8 cellular contexts compared by ENCODE assay signal in the genomic region with DNA sequence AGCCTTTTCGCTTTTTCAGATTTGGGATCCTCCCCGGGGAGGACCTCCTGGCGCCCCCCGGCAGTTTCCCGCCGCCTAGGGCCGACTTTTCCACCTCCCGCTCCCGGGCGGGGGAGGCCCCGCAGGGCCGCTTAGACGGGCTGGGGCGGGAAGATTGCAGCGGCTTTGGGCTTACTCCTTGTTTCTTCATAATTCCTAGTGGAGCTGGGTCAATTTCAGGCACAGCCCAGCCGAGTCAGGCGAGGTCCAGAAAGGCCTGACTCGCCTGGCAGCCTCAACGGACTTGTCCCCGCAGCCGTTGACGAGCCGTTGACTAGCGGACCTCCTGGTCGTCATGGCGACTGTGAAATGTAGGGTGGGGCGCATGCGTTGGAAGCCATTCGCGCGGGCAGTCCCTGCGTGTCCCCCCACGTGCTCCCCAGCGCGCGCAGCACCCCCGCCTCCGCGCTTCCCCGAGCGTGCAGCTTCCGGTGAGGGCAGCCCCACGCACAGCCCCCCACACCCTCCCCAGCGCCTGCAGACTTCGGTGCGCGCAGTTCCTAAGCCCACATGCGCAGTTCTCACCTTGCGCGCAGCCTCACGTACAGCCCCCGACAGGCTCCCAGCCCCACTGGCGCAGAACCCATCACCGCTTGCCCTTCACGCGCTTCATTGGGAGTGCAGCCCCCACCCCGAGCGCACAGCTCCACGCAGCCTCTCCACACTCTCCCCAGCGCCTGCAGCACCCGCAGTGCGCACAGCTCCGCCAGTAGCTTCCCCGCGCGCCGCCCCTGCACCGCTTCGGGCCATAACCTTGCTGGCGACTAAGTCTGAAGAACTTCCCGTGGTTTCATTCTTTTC. TPM values are rescaled to one million over a fixed set of nuclear protein-coding genes. Genes with fewer than 3 reads are reported as not detected.
A peak's percentile ranks its signal among the peaks of the same experiment; 100 is the strongest.
DNase-seq lines count a peak whose midpoint lies in the region; ATAC-seq and TF ChIP-seq lines count a peak whose summit lies in the region.
"Not testable (repeated sequence)": the region's sequence is repeated elsewhere in the genome, so short reads cannot be mapped to it uniquely, and the experiment has no call there.

No MANE protein-coding gene starts in this region.

- H3K9me3 Mint-ChIP-seq in CD4-positive, alpha-beta memory T cell = not testable (repeated sequence)

- peak overlapping the region; percentile 95 to 99 (median 98) for H3K4me3 Mint-ChIP-seq in CD4-positive, alpha-beta memory T cell

- H3K4me1 Mint-ChIP-seq in CD4-positive, alpha-beta memory T cell = peaks cover 11 to 31% (median 18%) of the 10 kb centered on the region in 4 donors

- H3K4me1 ChIP-seq in CD4-positive, alpha-beta memory T cell (ENCODE audit: insufficient read depth, low read length); duodenal mucosa (ENCODE audit: control insufficient read depth in 1 of 2, insufficient read depth in 2 of 2, low read length in 2 of 2); lung (ENCODE audit: control insufficient read depth in 2 of 2, insufficient read depth in 2 of 2, low read length in 2 of 2): not testable (repeated sequence)

- DNase-seq in CD4-positive, alpha-beta memory T cell = peak; percentile 91 to 96 (median 93)
- peak; percentile 52 for DNase-seq in GM20000 (ENCODE audit: low spot score)
- DNase-seq in NCI-H82 (lab: John Stamatoyannopoulos, UW) = peak; percentile 75
- peak; percentile 82 to 83 for DNase-seq in activated CD8-positive, alpha-beta memory T cell treated with anti-CD3 and anti-CD28 coated beads for 1 hour (ENCODE audit: extremely low read depth in 1 of 2, low read depth in 1 of 2)
- peak; percentile 72 for DNase-seq in lung (ENCODE audit: low spot score)
- DNase-seq in stimulated activated CD4-positive, alpha-beta T cell treated with anti-CD3 and anti-CD28 coated beads, Interleukin-4, amount 100 ng/mL, for 4 hours = peak; percentile 82 to 95

- H3K27me3 ChIP-seq in CD4-positive, alpha-beta memory T cell (ENCODE audit: insufficient read depth, low read length); duodenal mucosa (ENCODE audit: control insufficient read depth in 1 of 2, insufficient read depth in 2 of 2, low read length in 2 of 2); lung (ENCODE audit: control insufficient read depth, insufficient read depth): not testable (repeated sequence)

- peak overlapping the region; percentile 83 for H3K27ac ChIP-seq in CD4-positive, alpha-beta memory T cell (ENCODE audit: low read depth, low read length)
- H3K27ac ChIP-seq in duodenal mucosa (ENCODE audit: low read depth, low read length) = not testable (repeated sequence)
- peak overlapping the region in 1 of 2 donors; percentile 28 for H3K27ac ChIP-seq in lung (ENCODE audit: low read depth in 1 of 2, low read length in 1 of 2)

- CTCF ChIA-PET in CD4-positive, alpha-beta memory T cell (lab: Charles Lee; ENCODE audit: partially characterized antibody) = interaction anchor here (1.0 to 2.0 kb wide), 3 partner anchors 16 to 126 kb away, joined by 3 to 9 read pairs (median 4); a partner anchor contains a TSS

- not testable (repeated sequence) for TF ChIP-seq CTCF in GM20000 (IDR thresholded peaks at IDR 0.05; ENCODE audit: extremely low read depth, missing control alignments); lung (IDR thresholded peaks at IDR 0.05; ENCODE audit: control extremely low read depth, extremely low read depth)

- H3K36me3 ChIP-seq in CD4-positive, alpha-beta memory T cell (ENCODE audit: insufficient read depth, low read length); duodenal mucosa (ENCODE audit: control insufficient read depth in 1 of 2, insufficient read depth in 2 of 2, low read length in 2 of 2); lung (ENCODE audit: control insufficient read depth in 2 of 2, insufficient read depth in 2 of 2, low read length in 2 of 2): not testable (repeated sequence)

- peak overlapping the region; percentile 57 to 61 for H3K4me3 ChIP-seq in CD4-positive, alpha-beta memory T cell (ENCODE audit: low read length in 2 of 2)
- H3K4me3 ChIP-seq in duodenal mucosa (ENCODE audit: low read depth in 1 of 2, low read length in 2 of 2) (peak overlapping the region; percentile 56 to 76), lung (peak overlapping the region; percentile 53)

- POLR2A ChIA-PET in CD4-positive, alpha-beta memory T cell (lab: Charles Lee; ENCODE audit: partially characterized antibody) = interaction anchor here (0.7 to 2.4 kb wide), 7 partner anchors 17 to 532 kb away, joined by 3 to 19 read pairs (median 3); a partner anchor contains a TSS

- H3K9me3 ChIP-seq in CD4-positive, alpha-beta memory T cell (ENCODE audit: control insufficient read depth in 1 of 2, low read length in 2 of 2); duodenal mucosa (ENCODE audit: control insufficient read depth in 1 of 2, low read length in 2 of 2); lung (ENCODE audit: control insufficient read depth in 2 of 2, insufficient read depth in 1 of 2, low read length in 1 of 2): not testable (repeated sequence)

- intact Hi-C loops in CD4-positive, alpha-beta memory T cell (cut with micrococcal nuclease) = loop anchor here (1.0 to 5.0 kb wide), 6 partner anchors 17 to 928 kb away; a partner anchor contains a TSS

- not testable (repeated sequence) for H3K27me3 Mint-ChIP-seq in CD4-positive, alpha-beta memory T cell

- 0 to 1% methylated on average over 71 of the region's 71 CpGs for WGBS in lung, 2 donors

- peak; percentile 90 for ATAC-seq in HG03571 (IDR thresholded peaks at IDR 0.05; ENCODE audit: unreplicated experiment)
- ATAC-seq in lung (ENCODE audit: insufficient read depth, low FRiP score) = peak; percentile 71

- not testable (repeated sequence) for H3K36me3 Mint-ChIP-seq in CD4-positive, alpha-beta memory T cell

- H3K9ac ChIP-seq in duodenal mucosa (ENCODE audit: low read depth in 1 of 2, low read length in 2 of 2) = peak overlapping the region; percentile 18 to 43

- peak overlapping the region; percentile 87 to 100 (median 100) for H3K27ac Mint-ChIP-seq in CD4-positive, alpha-beta memory T cell

RNA-seq across cellular contexts. Expression of a gene that starts 17.1 kb away (rescaled TPM):
- total RNA-seq in CD4-positive, alpha-beta memory T cell = 10 to 100 TPM; 72.7 to 76.2 TPM
- polyA plus RNA-seq in CD4-positive, alpha-beta memory T cell = 10 to 100 TPM; 71.2 to 86.1 TPM
- 10 to 100 TPM; 38.8 to 78.1 TPM for total RNA-seq in lung
- polyA plus RNA-seq in lung = 10 to 100 TPM; 44.2 to 51.9 TPM
